ENCODE assay signal across 11 cellular contexts in genomic region chr12:131609762-131610161, GRCh38.
"Had no signal": no experiment of that assay in that cellular context is flagged by ENCODE, and none has a peak within 500 bp of the region (broad histone marks: within the 10 kb centered on the region; RNA-seq: fewer than 3 reads in every experiment).

No MANE protein-coding gene starts in this region.

- H3K27ac ChIP-seq: colonic mucosa, gastrocnemius medialis, neutrophil, parathyroid adenoma, VCaP had no signal

- H3K27ac Mint-ChIP-seq: activated CD8-positive, alpha-beta T cell treated with anti-CD3 and anti-CD28 coated beads for 36 hours; activated naive CD8-positive, alpha-beta T cell treated with anti-CD3 and anti-CD28 coated beads, Interleukin-2, amount 10 ng/mL, durations not matched to agents 7 days and 5 days; activated T-helper 2 cell treated with anti-CD3 and anti-CD28 coated beads, Interferon-gamma antibody, Interleukin-2, Interleukin-4, amounts not matched to agents 10 μg/mL and 5 μg/mL and 100 μg/mL, durations not matched to agents 14 hours and 24 hours and 36 hours; memory B cell; stimulated activated memory B cell treated with anti-CD40 and anti-IgM and Interleukin-4, amounts not matched to agents 10 μg/mL and 1 μg/mL and 100 μg/mL, for 72 hours had no signal

- H3K36me3 ChIP-seq: colonic mucosa, gastrocnemius medialis, neutrophil had no signal

- H3K36me3 Mint-ChIP-seq: activated naive CD8-positive, alpha-beta T cell treated with anti-CD3 and anti-CD28 coated beads, Interleukin-2, amount 10 ng/mL, durations not matched to agents 7 days and 5 days; memory B cell; stimulated activated memory B cell treated with anti-CD40 and anti-IgM and Interleukin-4, amounts not matched to agents 10 μg/mL and 1 μg/mL and 100 μg/mL, for 72 hours had no signal

- H3K9ac ChIP-seq: parathyroid adenoma had no signal

- H3K9me3 Mint-ChIP-seq: activated CD8-positive, alpha-beta T cell treated with anti-CD3 and anti-CD28 coated beads for 36 hours; activated naive CD8-positive, alpha-beta T cell treated with anti-CD3 and anti-CD28 coated beads, Interleukin-2, amount 10 ng/mL, durations not matched to agents 7 days and 5 days; activated T-helper 2 cell treated with anti-CD3 and anti-CD28 coated beads, Interferon-gamma antibody, Interleukin-2, Interleukin-4, amounts not matched to agents 10 μg/mL and 5 μg/mL and 100 μg/mL, durations not matched to agents 14 hours and 24 hours and 36 hours; memory B cell; stimulated activated memory B cell treated with anti-CD40 and anti-IgM and Interleukin-4, amounts not matched to agents 10 μg/mL and 1 μg/mL and 100 μg/mL, for 72 hours had no signal

- H3K4me2 ChIP-seq: smooth muscle cell had no signal

- H3K4me1 ChIP-seq: colonic mucosa, gastrocnemius medialis, parathyroid adenoma had no signal

- H3K9me3 ChIP-seq: colonic mucosa, gastrocnemius medialis, neutrophil had no signal

- H3K4me3 ChIP-seq: colonic mucosa, smooth muscle cell had no signal

- H3K27me3 ChIP-seq: colonic mucosa had no signal

- H3K4me3 Mint-ChIP-seq: activated CD8-positive, alpha-beta T cell treated with anti-CD3 and anti-CD28 coated beads for 36 hours; memory B cell; stimulated activated memory B cell treated with anti-CD40 and anti-IgM and Interleukin-4, amounts not matched to agents 10 μg/mL and 1 μg/mL and 100 μg/mL, for 72 hours had no signal
